Comparison of ENCODE assay signal across 1 cellular context in the genomic region with DNA sequence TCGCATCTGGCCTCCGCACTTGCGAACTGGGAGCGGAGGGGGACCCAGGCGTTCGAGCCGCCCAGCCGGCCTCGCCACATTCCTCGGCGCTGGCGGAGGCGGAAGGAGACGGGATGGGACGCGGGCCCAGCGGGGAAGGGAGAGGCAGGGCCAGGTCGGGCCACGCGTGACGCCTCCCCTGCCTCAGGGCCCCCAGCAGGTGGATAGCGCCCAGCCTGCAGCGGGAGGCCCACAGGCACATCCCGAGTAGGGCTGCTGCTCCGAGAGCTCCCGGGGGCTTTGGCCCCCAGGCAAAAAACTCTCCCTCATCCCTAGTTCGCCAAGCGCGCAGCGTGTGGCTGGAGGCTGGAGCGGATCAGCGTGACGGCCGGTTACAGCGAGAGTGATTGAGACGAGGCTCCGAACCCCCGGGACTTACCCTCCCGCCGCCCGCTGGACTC.
TF ChIP-seq lines count a peak whose summit lies in the region.

No MANE protein-coding gene starts in this region.

TF ChIP-seq in IMR-90, 13 proteins besides CTCF, POLR2A, EP300 and RAD21:
- peak; percentile 63 for TF ChIP-seq MXI1 (IDR thresholded peaks at IDR 0.05; ENCODE audit: borderline replicate concordance, low read depth, low read length)
- TF ChIP-seq FOS (IDR thresholded peaks at IDR 0.05; ENCODE audit: low read depth, low read length): no peak
- no peak for TF ChIP-seq BHLHE40 (IDR thresholded peaks at IDR 0.05; ENCODE audit: low read depth, low read length)
- peak; percentile 10 for TF ChIP-seq RCOR1 (IDR thresholded peaks at IDR 0.05; ENCODE audit: insufficient replicate concordance, low read length)
- peak; percentile 46; the same call in 1 of the 2 replicates for TF ChIP-seq MAZ (IDR thresholded peaks at IDR 0.05; ENCODE audit: borderline replicate concordance, low read depth, low read length)
